1 cellular context compared by ENCODE assay signal in genomic region chr18:23148382-23148781, GRCh38.
TF ChIP-seq lines count a peak whose summit lies in the region.

No MANE protein-coding gene starts in this region.

TF ChIP-seq in H1, 55 proteins besides CTCF, POLR2A, EP300 and RAD21:
- TF ChIP-seq SIRT6 (IDR thresholded peaks at IDR 0.05; ENCODE audit: low read length) (no peak), NANOG (IDR thresholded peaks at IDR 0.05; ENCODE audit: insufficient read depth, low read depth, low read length, poor library complexity, severe bottlenecking) (no peak), TBP (IDR thresholded peaks at IDR 0.05; ENCODE audit: low read depth, low read length) (no peak), CTBP2 (IDR thresholded peaks at IDR 0.05; ENCODE audit: borderline replicate concordance, insufficient read depth, insufficient read length, low read length) (no peak), CHD1 (IDR thresholded peaks at IDR 0.05; ENCODE audit: low read depth, low read length) (no peak), CBX5 (IDR thresholded peaks at IDR 0.05; ENCODE audit: low read depth, low read length) (no peak), JUN (IDR thresholded peaks at IDR 0.05; ENCODE audit: low read depth, low read length) (no peak), ATF3 (IDR thresholded peaks at IDR 0.05; ENCODE audit: insufficient read depth, low read depth, low read length) (no peak), SRF (IDR thresholded peaks at IDR 0.05; ENCODE audit: low read depth, low read length) (no peak), BCL11A (IDR thresholded peaks at IDR 0.05; ENCODE audit: low read depth in 2 of 2, low read length in 2 of 2) (no peak), CREB1 (IDR thresholded peaks at IDR 0.05) (no peak), GTF2F1 (IDR thresholded peaks at IDR 0.05; ENCODE audit: borderline replicate concordance, low read depth, low read length) (no peak), BRCA1 (IDR thresholded peaks at IDR 0.05; ENCODE audit: low read depth, low read length) (no peak)
